2 cellular contexts compared by ENCODE assay signal in the genomic region with DNA sequence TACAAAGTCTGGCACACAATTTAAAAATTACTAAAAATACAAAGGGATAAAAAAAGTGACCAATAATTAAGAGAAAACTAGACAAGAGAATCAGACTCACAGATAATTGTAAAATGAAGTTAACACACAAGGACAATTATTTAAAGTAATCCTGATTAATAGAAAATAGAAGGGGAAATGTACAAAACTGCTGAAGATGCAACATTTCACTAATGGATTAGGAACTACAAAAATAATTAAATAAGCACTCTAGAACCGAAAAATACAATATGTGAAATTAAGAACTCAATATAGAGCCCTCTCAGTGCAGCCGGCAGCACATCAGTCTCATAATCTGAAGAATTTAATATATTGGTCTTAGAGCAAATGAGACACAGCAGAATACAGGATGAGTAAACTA.
TF ChIP-seq lines count a peak whose summit lies in the region.

No MANE protein-coding gene starts in this region.

TF ChIP-seq in HepG2, 621 proteins besides CTCF, POLR2A, EP300 and RAD21:
- TF ChIP-seq TBX3 (IDR thresholded peaks at IDR 0.05; ENCODE audit: borderline replicate concordance) (no peak), MAFK (conservative IDR thresholded peaks at IDR 0.05 in 1 of 2, IDR thresholded peaks at IDR 0.05 in 1 of 2; ENCODE audit: low read length in 2 of 2) (peak; percentile 49 to 63; a peak in 3 of 4 replicates), NBN (conservative IDR thresholded peaks at IDR 0.05) (no peak), MAFF (IDR thresholded peaks at IDR 0.05; ENCODE audit: low read depth, low read length) (peak; percentile 36; the same call in 1 of the 2 replicates), ZNF605 (CRISPR knock-in tag; IDR thresholded peaks at IDR 0.05) (no peak), ELF3 (CRISPR knock-in tag; IDR thresholded peaks at IDR 0.05) (no peak), MTF2 (CRISPR knock-in tag; IDR thresholded peaks at IDR 0.05; ENCODE audit: borderline replicate concordance) (no peak), POLR2AphosphoS2 (IDR thresholded peaks at IDR 0.05; ENCODE audit: low read depth, low read length) (no peak), NFRKB (IDR thresholded peaks at IDR 0.05) (no peak)

TF ChIP-seq in K562, 482 proteins besides CTCF, POLR2A, EP300 and RAD21:
- TF ChIP-seq ZNF41 (CRISPR knock-in tag; conservative IDR thresholded peaks at IDR 0.05) (no peak), MAFG (tag; conservative IDR thresholded peaks at IDR 0.05) (no peak; the same call in 1 of the 2 replicates), ZNF146 (CRISPR knock-in tag; IDR thresholded peaks at IDR 0.05; ENCODE audit: unreplicated experiment) (no peak), SMAD2 (IDR thresholded peaks at IDR 0.05; ENCODE audit: low read depth, low read length) (no peak), C11orf30 (IDR thresholded peaks at IDR 0.05; ENCODE audit: low read depth) (peak; percentile 71), SMARCA4 (IDR thresholded peaks at IDR 0.05) (no peak), ZNF316 (IDR thresholded peaks at IDR 0.05) (peak; percentile 87)
